ENCODE assay signal across 1 cellular context in genomic region chr7:5001911-5002310, GRCh38.
TF ChIP-seq lines count a peak whose summit lies in the region.

No MANE protein-coding gene starts in this region.

TF ChIP-seq in endothelial cell of umbilical vein, 7 proteins besides CTCF, POLR2A, EP300 and RAD21 (continued from another document):
- no peak for TF ChIP-seq MYC (IDR thresholded peaks at IDR 0.05; ENCODE audit: low read depth, low read length)
- no peak for TF ChIP-seq EZH2 (IDR thresholded peaks at IDR 0.05; ENCODE audit: borderline replicate concordance, low read depth, low read length, severe bottlenecking)
- TF ChIP-seq GATA2 (IDR thresholded peaks at IDR 0.05; ENCODE audit: insufficient read depth, insufficient read length, low read depth, low read length), result no peak
- TF ChIP-seq FOS (IDR thresholded peaks at IDR 0.05; ENCODE audit: borderline replicate concordance, insufficient read depth, low read length), result no peak
- TF ChIP-seq POLR2AphosphoS5 (IDR thresholded peaks at IDR 0.05; ENCODE audit: insufficient read depth, low read depth, low read length), result no peak
- TF ChIP-seq JUN (IDR thresholded peaks at IDR 0.05; ENCODE audit: borderline replicate concordance, insufficient read depth, insufficient read length, low read depth), result no peak
